In the genomic region with DNA sequence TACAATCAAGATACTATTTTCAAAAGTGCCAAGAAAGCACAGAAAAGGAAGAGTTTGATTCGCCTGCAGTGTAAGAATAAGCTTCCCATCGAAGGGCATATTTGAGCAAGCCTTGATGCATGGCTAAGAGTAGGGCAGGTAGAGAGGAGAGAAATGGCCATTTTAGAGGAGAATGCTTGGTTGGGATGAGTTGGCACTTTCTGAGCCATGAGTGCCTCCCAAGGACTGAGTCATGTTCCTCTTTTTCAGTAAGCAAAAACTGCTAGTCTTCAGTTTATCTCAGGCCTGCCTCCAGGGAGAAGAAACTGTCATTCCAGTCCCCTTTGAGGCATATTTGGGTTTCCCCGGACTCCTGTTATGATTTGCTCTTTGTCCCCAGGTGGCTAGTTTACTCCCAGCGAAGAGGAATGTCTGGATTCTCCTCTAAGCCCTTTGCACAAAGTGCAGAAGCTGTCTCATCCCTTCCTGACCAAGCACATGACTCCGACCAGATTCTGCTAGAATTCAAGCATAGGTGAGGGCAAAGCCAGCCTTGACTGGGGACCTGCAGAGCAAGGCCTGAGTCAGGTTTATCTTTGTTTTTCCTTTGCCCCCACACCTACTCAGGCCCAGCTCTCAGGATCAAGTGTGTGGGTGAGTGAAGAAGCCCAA, we compare ENCODE assay signal across 8 cellular contexts.
DNase-seq lines count a peak whose midpoint lies in the region; ATAC-seq, FAIRE-seq and TF ChIP-seq lines count a peak whose summit lies in the region.

No MANE protein-coding gene starts in this region.

- CTCF ChIA-PET in activated CD4-positive, alpha-beta T cell treated with anti-CD3 and anti-CD28 coated beads for 36 hours (lab: Charles Lee), result interaction anchor here (0.6 kb wide), 1 partner anchor 946 kb away, joined by 3 read pairs; no protein-coding TSS in a partner anchor

- H3K36me3 Mint-ChIP-seq in activated CD4-positive, alpha-beta T cell treated with anti-CD3 and anti-CD28 coated beads for 36 hours (ENCODE audit: low read depth), result no peaks in the 10 kb centered on the region
- no peaks in the 10 kb centered on the region for H3K36me3 Mint-ChIP-seq in activated CD4-positive, alpha-beta T cell treated with anti-CD3 and anti-CD28 coated beads, Interleukin-2, amount 10 ng/mL, durations not matched to agents 24 days and 14 days (ENCODE audit: low read depth)

- no peak for FAIRE-seq in bronchial epithelial cell (lab: Jason Lieb, UNC)

- POLR2A ChIA-PET in activated CD4-positive, alpha-beta T cell treated with anti-CD3 and anti-CD28 coated beads for 36 hours (lab: Charles Lee), result no interaction called here

- TF ChIP-seq CTCF in bronchial epithelial cell (IDR thresholded peaks at IDR 0.05; ENCODE audit: insufficient read depth, low read length, severe bottlenecking) (no peak), thoracic aorta (IDR thresholded peaks at IDR 0.05) (no peak), GM20000 (IDR thresholded peaks at IDR 0.05; ENCODE audit: extremely low read depth, missing control alignments) (no peak)

- H3K27ac Mint-ChIP-seq in activated CD4-positive, alpha-beta T cell treated with anti-CD3 and anti-CD28 coated beads for 36 hours, result no peak overlapping the region
- no peak overlapping the region for H3K27ac Mint-ChIP-seq in activated CD4-positive, alpha-beta T cell treated with anti-CD3 and anti-CD28 coated beads, Interleukin-2, amount 10 ng/mL, durations not matched to agents 24 days and 14 days

- WGBS in right cardiac atrium, result 83% methylated on average over 5 of the region's 5 CpGs

- no peaks in the 10 kb centered on the region for H3K9me3 Mint-ChIP-seq in activated CD4-positive, alpha-beta T cell treated with anti-CD3 and anti-CD28 coated beads for 36 hours (ENCODE audit: low read depth)
- no peaks in the 10 kb centered on the region for H3K9me3 Mint-ChIP-seq in activated CD4-positive, alpha-beta T cell treated with anti-CD3 and anti-CD28 coated beads, Interleukin-2, amount 10 ng/mL, durations not matched to agents 24 days and 14 days

- H3K4me1 ChIP-seq in thoracic aorta (ENCODE audit: control insufficient read depth in 1 of 2, low read depth in 2 of 2) (peaks cover 19 to 43% of the 10 kb centered on the region in 2 donors), right cardiac atrium (ENCODE audit: control insufficient read depth, insufficient read depth, low read length) (no peaks in the 10 kb centered on the region)

- H3K4me3 ChIP-seq in bronchial epithelial cell (ENCODE audit: low read depth, low read length), result no peak overlapping the region
- no peak overlapping the region for H3K4me3 ChIP-seq in thoracic aorta
- H3K4me3 ChIP-seq in right cardiac atrium (ENCODE audit: low read length), result no peak overlapping the region

- ATAC-seq in activated CD4-positive, alpha-beta T cell treated with anti-CD3 and anti-CD28 coated beads for 36 hours, result peak; percentile 19
- peak; percentile 71 for ATAC-seq in HG03469 (IDR thresholded peaks at IDR 0.05; ENCODE audit: unreplicated experiment)
- no peak for ATAC-seq in thoracic aorta (ENCODE audit: insufficient number of reproducible peaks, low FRiP score, low read depth)
- no peak for ATAC-seq in right cardiac atrium

- intact Hi-C loops in activated CD4-positive, alpha-beta T cell treated with anti-CD3 and anti-CD28 coated beads for 36 hours (cut with DNase I, micrococcal nuclease), result no loop called here
- intact Hi-C loops in activated CD4-positive, alpha-beta T cell treated with anti-CD3 and anti-CD28 coated beads, Interleukin-2, amount 10 ng/mL, durations not matched to agents 24 days and 14 days (cut with micrococcal nuclease), result no loop called here
- intact Hi-C loops in right cardiac atrium (cut with DNase I), result no loop called here

- H3K4me1 Mint-ChIP-seq in activated CD4-positive, alpha-beta T cell treated with anti-CD3 and anti-CD28 coated beads for 36 hours, result no peaks in the 10 kb centered on the region
- H3K4me1 Mint-ChIP-seq in activated CD4-positive, alpha-beta T cell treated with anti-CD3 and anti-CD28 coated beads, Interleukin-2, amount 10 ng/mL, durations not matched to agents 24 days and 14 days, result no peaks in the 10 kb centered on the region

- peaks cover 7% of the 10 kb centered on the region for H3K27me3 Mint-ChIP-seq in activated CD4-positive, alpha-beta T cell treated with anti-CD3 and anti-CD28 coated beads for 36 hours
- no peaks in the 10 kb centered on the region for H3K27me3 Mint-ChIP-seq in activated CD4-positive, alpha-beta T cell treated with anti-CD3 and anti-CD28 coated beads, Interleukin-2, amount 10 ng/mL, durations not matched to agents 24 days and 14 days

- H3K36me3 ChIP-seq in bronchial epithelial cell (ENCODE audit: control insufficient read depth, insufficient read depth, low read length) (no peaks in the 10 kb centered on the region), thoracic aorta (no peaks in the 10 kb centered on the region)

- H3K9me3 ChIP-seq in thoracic aorta (no peaks in the 10 kb centered on the region), right cardiac atrium (ENCODE audit: control insufficient read depth, low read length) (no peaks in the 10 kb centered on the region)

- H3K27ac ChIP-seq in thoracic aorta, result peak overlapping the region; percentile 69 to 80
- no peak overlapping the region for H3K27ac ChIP-seq in right cardiac atrium (ENCODE audit: low read length)

- H3K27me3 ChIP-seq in bronchial epithelial cell (ENCODE audit: control insufficient read depth, insufficient read depth, low read length) (no peaks in the 10 kb centered on the region), thoracic aorta (replicated peaks; ENCODE audit: insufficient read depth) (no peaks in the 10 kb centered on the region), right cardiac atrium (ENCODE audit: control insufficient read depth, insufficient read depth) (no peaks in the 10 kb centered on the region)

- no peak for DNase-seq in activated CD4-positive, alpha-beta T cell treated with anti-CD3 and anti-CD28 coated beads for 36 hours
- DNase-seq in activated CD4-positive, alpha-beta T cell treated with anti-CD3 and anti-CD28 coated beads, Interleukin-2, amount 10 ng/mL, durations not matched to agents 24 days and 14 days, result no peak
- peak; percentile 80 for DNase-seq in bronchial epithelial cell (ENCODE audit: low read depth)
- DNase-seq in thoracic aorta (ENCODE audit: low spot score), result no peak
- no peak for DNase-seq in right cardiac atrium
- DNase-seq in NCI-H187 treated with DMSO at 0.1 percent for 48 hours (lab: John Stamatoyannopoulos, UW), result no peak
- no peak for DNase-seq in GM20000 (ENCODE audit: low spot score)

- H3K4me3 Mint-ChIP-seq in activated CD4-positive, alpha-beta T cell treated with anti-CD3 and anti-CD28 coated beads for 36 hours, result no peak overlapping the region
- no peak overlapping the region for H3K4me3 Mint-ChIP-seq in activated CD4-positive, alpha-beta T cell treated with anti-CD3 and anti-CD28 coated beads, Interleukin-2, amount 10 ng/mL, durations not matched to agents 24 days and 14 days

Comparison
In these comparisons a context has a peak if more than half of its experiments do, and no peak if none do; other contexts are left out.
1. ATAC-seq: peak in activated CD4-positive, alpha-beta T cell treated with anti-CD3 and anti-CD28 coated beads for 36 hours (single experiment) and HG03469 (single experiment); none in thoracic aorta (single experiment) and right cardiac atrium (0 of 2).